8 cellular contexts compared by ENCODE assay signal in genomic region chr7:116863168-116863670, GRCh38. TPM values are rescaled to one million over a fixed set of nuclear protein-coding genes. Genes with fewer than 3 reads are reported as not detected.
A peak's percentile ranks its signal among the peaks of the same experiment; 100 is the strongest.
DNase-seq lines count a peak whose midpoint lies in the region; ATAC-seq and TF ChIP-seq lines count a peak whose summit lies in the region.

No MANE protein-coding gene starts in this region.

- H3K27ac ChIP-seq in duodenal mucosa (ENCODE audit: low read depth, low read length) (peak overlapping the region; percentile 98), tibial artery (peak overlapping the region; percentile 95 to 100)

- H3K4me3 Mint-ChIP-seq in activated CD8-positive, alpha-beta memory T cell treated with anti-CD3 and anti-CD28 coated beads, Interleukin-2, amount 10 ng/mL, durations not matched to agents 7 days and 5 days = peak overlapping the region; percentile 95

- peaks cover 8% of the 10 kb centered on the region for H3K36me3 Mint-ChIP-seq in activated CD8-positive, alpha-beta memory T cell treated with anti-CD3 and anti-CD28 coated beads, Interleukin-2, amount 10 ng/mL, durations not matched to agents 7 days and 5 days

- peaks cover 8% of the 10 kb centered on the region for H3K27me3 Mint-ChIP-seq in activated CD8-positive, alpha-beta memory T cell treated with anti-CD3 and anti-CD28 coated beads, Interleukin-2, amount 10 ng/mL, durations not matched to agents 7 days and 5 days

- peak overlapping the region; percentile 65 to 93 for H3K9ac ChIP-seq in duodenal mucosa (ENCODE audit: low read depth in 1 of 2, low read length in 2 of 2)

- peak overlapping the region; percentile 76 to 92 for H3K4me3 ChIP-seq in duodenal mucosa (ENCODE audit: low read depth in 1 of 2, low read length in 2 of 2)
- peak overlapping the region; percentile 73 to 94 for H3K4me3 ChIP-seq in tibial artery

- no peaks in the 10 kb centered on the region for H3K27me3 ChIP-seq in duodenal mucosa (ENCODE audit: control insufficient read depth in 1 of 2, insufficient read depth in 2 of 2, low read length in 2 of 2)
- no peaks in the 10 kb centered on the region for H3K27me3 ChIP-seq in tibial artery

- peak; percentile 47 for DNase-seq in activated CD8-positive, alpha-beta memory T cell treated with anti-CD3 and anti-CD28 coated beads, Interleukin-2, amount 10 ng/mL, durations not matched to agents 7 days and 5 days
- no peak for DNase-seq in activated CD8-positive, alpha-beta memory T cell treated with anti-CD3 and anti-CD28 coated beads, Interleukin-2, amount 50 U/mL, for 48 hours
- DNase-seq in RKO (ENCODE audit: low spot score) (peak; percentile 65), medulla oblongata (ENCODE audit: extremely low spot score) (peak; percentile 54), tibial artery (peak in 1 of 2 donors; percentile 67), occipital lobe (lab: John Stamatoyannopoulos, UW) (no peak)

- no peaks in the 10 kb centered on the region for H3K9me3 Mint-ChIP-seq in activated CD8-positive, alpha-beta memory T cell treated with anti-CD3 and anti-CD28 coated beads, Interleukin-2, amount 10 ng/mL, durations not matched to agents 7 days and 5 days (ENCODE audit: low read depth)

- intact Hi-C loops in tibial artery (cut with DNase I; ENCODE audit: low total_unique reads) = loop anchor here (10.0 kb wide), 1 partner anchor 62 kb away; no protein-coding TSS in a partner anchor

- no peak for ATAC-seq in activated CD8-positive, alpha-beta memory T cell treated with anti-CD3 and anti-CD28 coated beads, Interleukin-2, amount 10 ng/mL, durations not matched to agents 7 days and 5 days
- peak; percentile 2 for ATAC-seq in HG02970 (IDR thresholded peaks at IDR 0.05; ENCODE audit: low FRiP score, unreplicated experiment)

- peaks cover 12 to 18% of the 10 kb centered on the region in 2 donors for H3K4me1 ChIP-seq in duodenal mucosa (ENCODE audit: control insufficient read depth in 1 of 2, insufficient read depth in 2 of 2, low read length in 2 of 2)
- H3K4me1 ChIP-seq in tibial artery = peaks cover 0 to 50% (median 14%) of the 10 kb centered on the region in 4 donors

- peaks cover 36% of the 10 kb centered on the region for H3K4me1 Mint-ChIP-seq in activated CD8-positive, alpha-beta memory T cell treated with anti-CD3 and anti-CD28 coated beads, Interleukin-2, amount 10 ng/mL, durations not matched to agents 7 days and 5 days

- H3K9me3 ChIP-seq in duodenal mucosa (ENCODE audit: control insufficient read depth in 1 of 2, low read length in 2 of 2) (no peaks in the 10 kb centered on the region), tibial artery (no peaks in the 10 kb centered on the region)

- no peak for TF ChIP-seq CTCF in tibial artery (IDR thresholded peaks at IDR 0.05)

- H3K36me3 ChIP-seq in duodenal mucosa (ENCODE audit: control insufficient read depth in 1 of 2, insufficient read depth in 2 of 2, low read length in 2 of 2) = no peaks in the 10 kb centered on the region
- no peaks in the 10 kb centered on the region for H3K36me3 ChIP-seq in tibial artery

- peak overlapping the region; percentile 93 for H3K27ac Mint-ChIP-seq in activated CD8-positive, alpha-beta memory T cell treated with anti-CD3 and anti-CD28 coated beads, Interleukin-2, amount 10 ng/mL, durations not matched to agents 7 days and 5 days

- CTCF ChIA-PET in activated CD8-positive, alpha-beta memory T cell treated with anti-CD3 and anti-CD28 coated beads, Interleukin-2, amount 10 ng/mL, durations not matched to agents 7 days and 5 days (lab: Charles Lee) = interaction anchor here (2.1 kb wide), 1 partner anchor 10 kb away, joined by 4 read pairs; no protein-coding TSS in a partner anchor

RNA-seq across cellular contexts. Expression of gene CAPZA2, which starts 0.8 kb away (rescaled TPM):
- 100 to 1,000 TPM in 1 of 2 experiments, 10 to 100 TPM in 1; 90.9 to 135 TPM for total RNA-seq in activated CD8-positive, alpha-beta memory T cell treated with anti-CD3 and anti-CD28 coated beads, Interleukin-2, amount 10 ng/mL, durations not matched to agents 7 days and 5 days
- 214 TPM for total RNA-seq in occipital lobe

Comparison
In these comparisons a context has a peak if more than half of its experiments do, and no peak if none do; other contexts are left out.
1. DNase-seq: peak in activated CD8-positive, alpha-beta memory T cell treated with anti-CD3 and anti-CD28 coated beads, Interleukin-2, amount 10 ng/mL, durations not matched to agents 7 days and 5 days (single experiment), RKO (single experiment) and medulla oblongata (single experiment); none in activated CD8-positive, alpha-beta memory T cell treated with anti-CD3 and anti-CD28 coated beads, Interleukin-2, amount 50 U/mL, for 48 hours (single experiment) and occipital lobe (single experiment).